ENCODE assay signal across 1 cellular context in the genomic region with DNA sequence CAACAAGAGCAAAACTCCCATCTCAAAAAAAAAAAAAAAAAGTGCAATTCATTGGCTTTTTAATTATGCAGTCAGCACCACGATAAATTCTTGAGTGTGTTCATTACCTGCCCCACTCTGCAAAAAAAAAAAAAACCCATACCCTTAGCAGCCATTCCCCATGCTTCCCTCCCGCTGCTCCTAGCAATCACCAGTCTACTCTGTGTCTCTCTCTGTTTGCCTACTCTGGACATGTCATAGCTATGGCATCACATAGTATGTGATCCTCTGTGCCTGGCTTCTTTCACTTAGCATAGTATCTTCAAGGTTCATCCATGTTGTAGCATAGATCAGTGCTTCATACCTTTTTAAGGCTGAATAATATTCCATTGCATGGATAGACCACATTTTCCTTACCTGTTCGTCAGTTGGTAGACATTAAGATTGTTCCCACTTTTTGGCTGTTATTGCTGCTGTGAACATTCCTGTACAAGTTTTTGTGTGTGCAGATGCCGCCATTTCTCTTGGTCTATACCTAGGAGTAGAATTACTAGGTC.
TF ChIP-seq lines count a peak whose summit lies in the region.

No MANE protein-coding gene starts in this region.

TF ChIP-seq in GM12878, 131 proteins besides CTCF, POLR2A, EP300 and RAD21:
- TF ChIP-seq ZBTB11 (CRISPR knock-in tag; IDR thresholded peaks at IDR 0.05) (no peak), NFIC (IDR thresholded peaks at IDR 0.05; ENCODE audit: low read depth, low read length) (no peak), NR2C2 (IDR thresholded peaks at IDR 0.05; ENCODE audit: borderline replicate concordance, control insufficient read depth, insufficient read length, low read depth) (no peak), NKRF (conservative IDR thresholded peaks at IDR 0.05) (no peak), IKZF2 (IDR thresholded peaks at IDR 0.05) (no peak), ZBED1 (IDR thresholded peaks at IDR 0.05; ENCODE audit: borderline replicate concordance) (no peak), ZNF24 (IDR thresholded peaks at IDR 0.05) (no peak), RFX5 (IDR thresholded peaks at IDR 0.05; ENCODE audit: low read depth, low read length) (no peak), DPF2 (IDR thresholded peaks at IDR 0.05) (no peak), PAX8 (IDR thresholded peaks at IDR 0.05) (no peak), CBX5 (IDR thresholded peaks at IDR 0.05; ENCODE audit: low read depth) (no peak), SMAD1 (IDR thresholded peaks at IDR 0.05; ENCODE audit: low read depth, partially characterized antibody) (no peak), JUNB (IDR thresholded peaks at IDR 0.05) (no peak), SREBF1 (IDR thresholded peaks at IDR 0.05; ENCODE audit: low read length) (no peak), HDAC2 (IDR thresholded peaks at IDR 0.05) (no peak)
- TF ChIP-seq, protein P1, sequence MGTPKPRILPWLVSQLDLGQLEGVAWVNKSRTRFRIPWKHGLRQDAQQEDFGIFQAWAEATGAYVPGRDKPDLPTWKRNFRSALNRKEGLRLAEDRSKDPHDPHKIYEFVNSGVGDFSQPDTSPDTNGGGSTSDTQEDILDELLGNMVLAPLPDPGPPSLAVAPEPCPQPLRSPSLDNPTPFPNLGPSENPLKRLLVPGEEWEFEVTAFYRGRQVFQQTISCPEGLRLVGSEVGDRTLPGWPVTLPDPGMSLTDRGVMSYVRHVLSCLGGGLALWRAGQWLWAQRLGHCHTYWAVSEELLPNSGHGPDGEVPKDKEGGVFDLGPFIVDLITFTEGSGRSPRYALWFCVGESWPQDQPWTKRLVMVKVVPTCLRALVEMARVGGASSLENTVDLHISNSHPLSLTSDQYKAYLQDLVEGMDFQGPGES (IDR thresholded peaks at IDR 0.05) = no peak
